Comparison of ENCODE assay signal across 8 cellular contexts in the genomic region with DNA sequence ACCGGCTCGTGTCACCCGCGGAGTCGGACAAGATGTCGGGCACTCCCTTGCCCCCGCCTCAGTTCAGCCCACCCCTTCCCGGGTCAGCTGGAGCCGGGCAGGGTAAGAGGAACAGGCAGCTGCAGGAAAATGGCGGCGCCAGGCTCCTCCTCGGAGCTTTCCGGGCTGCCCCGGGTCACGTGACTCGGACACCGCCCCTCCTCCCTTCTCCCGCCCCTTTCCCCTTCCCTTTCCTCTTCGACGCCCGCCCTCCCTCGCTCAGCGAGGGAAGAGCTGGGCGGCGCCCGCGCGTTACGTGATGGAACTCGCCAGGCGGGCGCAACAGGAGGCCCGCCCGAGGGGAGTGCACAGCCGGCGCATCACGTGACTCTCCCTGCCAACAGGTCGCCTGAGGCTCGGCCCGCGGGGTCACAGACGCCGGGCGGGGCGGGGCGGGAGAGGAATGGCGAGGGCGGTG. TPM values are rescaled to one million over a fixed set of nuclear protein-coding genes. Genes with fewer than 3 reads are reported as not detected.
DNase-seq lines count a peak whose midpoint lies in the region; ATAC-seq and TF ChIP-seq lines count a peak whose summit lies in the region.

A gene with protein sequence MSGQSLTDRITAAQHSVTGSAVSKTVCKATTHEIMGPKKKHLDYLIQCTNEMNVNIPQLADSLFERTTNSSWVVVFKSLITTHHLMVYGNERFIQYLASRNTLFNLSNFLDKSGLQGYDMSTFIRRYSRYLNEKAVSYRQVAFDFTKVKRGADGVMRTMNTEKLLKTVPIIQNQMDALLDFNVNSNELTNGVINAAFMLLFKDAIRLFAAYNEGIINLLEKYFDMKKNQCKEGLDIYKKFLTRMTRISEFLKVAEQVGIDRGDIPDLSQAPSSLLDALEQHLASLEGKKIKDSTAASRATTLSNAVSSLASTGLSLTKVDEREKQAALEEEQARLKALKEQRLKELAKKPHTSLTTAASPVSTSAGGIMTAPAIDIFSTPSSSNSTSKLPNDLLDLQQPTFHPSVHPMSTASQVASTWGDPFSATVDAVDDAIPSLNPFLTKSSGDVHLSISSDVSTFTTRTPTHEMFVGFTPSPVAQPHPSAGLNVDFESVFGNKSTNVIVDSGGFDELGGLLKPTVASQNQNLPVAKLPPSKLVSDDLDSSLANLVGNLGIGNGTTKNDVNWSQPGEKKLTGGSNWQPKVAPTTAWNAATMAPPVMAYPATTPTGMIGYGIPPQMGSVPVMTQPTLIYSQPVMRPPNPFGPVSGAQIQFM (minus strand): TSS at position 134 of the 457 bp plus-strand sequence. CDS start 304 bp downstream, outside the sequence.

- H3K27ac ChIP-seq in PC-9 (peak within 1 kb of the TSS; percentile 99), mucosa of rectum (ENCODE audit: low read depth in 2 of 2, low read length in 2 of 2) (peak within 1 kb of the TSS; percentile 93 to 97)

- H3F3A ChIP-seq in PC-9 (ENCODE audit: insufficient read depth, low read depth), result peaks cover 22% of the 10 kb centered on the region

- peaks cover 40% of the 10 kb centered on the region for H4K20me1 ChIP-seq in PC-9 (ENCODE audit: insufficient read depth)

- peak within 1 kb of the TSS; percentile 97 to 98 for H3K9ac ChIP-seq in mucosa of rectum (ENCODE audit: low read depth in 1 of 2, low read length in 2 of 2)

- ATAC-seq in GM21619 (IDR thresholded peaks at IDR 0.05; ENCODE audit: unreplicated experiment), result peak; percentile 78

- H3K9me2 ChIP-seq in PC-9 (ENCODE audit: insufficient read depth), result no peaks in the 10 kb centered on the region

- peak within 1 kb of the TSS; percentile 97 for H3K4me2 ChIP-seq in PC-9

- H3K36me3 ChIP-seq in PC-9 (ENCODE audit: low read depth), result no peaks in the 10 kb centered on the region
- no peaks in the 10 kb centered on the region for H3K36me3 ChIP-seq in mucosa of rectum (ENCODE audit: control insufficient read depth in 2 of 2, insufficient read depth in 2 of 2, low read length in 2 of 2)

- intact Hi-C loops in PC-9 (cut with micrococcal nuclease; ENCODE audit: unreplicated experiment), result loop anchor here (1.0 kb wide), 4 partner anchors 91 to 176 kb away; no protein-coding TSS in a partner anchor

- H2AFZ ChIP-seq in PC-9, result peak within 1 kb of the TSS; percentile 69

- DNase-seq in DMS153 (lab: John Stamatoyannopoulos, UW) (peak; percentile 98), PC-9 (peak; percentile 97), epithelial cell of proximal tubule (ENCODE audit: low read depth) (peak; percentile 51)
- DNase-seq in Jurkat, Clone E6-1 (ENCODE audit: low read depth, low spot score), result peak; percentile 96
- DNase-seq in activated T-cell treated with anti-CD3 and anti-CD28 coated beads, Interleukin-2, amount 50 U/mL, for 1 hour, result peak; percentile 95
- peak; percentile 98 for DNase-seq in stimulated activated CD8-positive, alpha-beta memory T cell treated with anti-CD3 and anti-CD28 coated beads, Interleukin-4, amount 100 ng/mL, for 48 hours

- no TSS peak for BruUV-seq in PC-9 (replicated peaks; lab: Mats Ljungman, UMichigan)

- CTCF ChIA-PET in PC-9 (lab: Charles Lee), result interaction anchor here (0.6 to 1.3 kb wide), 4 partner anchors 27 to 1500 kb away, joined by 3 to 7 read pairs (median 6); no protein-coding TSS in a partner anchor

- peaks cover 47% of the 10 kb centered on the region for H3K79me2 ChIP-seq in PC-9 (ENCODE audit: low read depth)

- H3K4me1 ChIP-seq in PC-9 (replicated peaks; ENCODE audit: insufficient read depth) (peaks cover 42% of the 10 kb centered on the region), mucosa of rectum (ENCODE audit: control insufficient read depth in 2 of 2, insufficient read depth in 2 of 2, low read length in 2 of 2) (peaks cover 16 to 21% of the 10 kb centered on the region in 2 donors)

- H3K4me3 ChIP-seq in Jurkat, Clone E6-1 (ENCODE audit: low read length), result peak within 1 kb of the TSS; percentile 85
- H3K4me3 ChIP-seq in PC-9 (peak within 1 kb of the TSS; percentile 85), epithelial cell of proximal tubule (ENCODE audit: low read depth, low read length) (peak within 1 kb of the TSS; percentile 84), mucosa of rectum (ENCODE audit: low read length in 2 of 2) (peak within 1 kb of the TSS; percentile 97 to 98)

- H3K9me3 ChIP-seq in PC-9 (ENCODE audit: insufficient read depth, low read depth) (no peaks in the 10 kb centered on the region; the same call in 1 of the 2 replicates), mucosa of rectum (ENCODE audit: control insufficient read depth in 2 of 2, low read length in 2 of 2) (no peaks in the 10 kb centered on the region)

- H3K27me3 ChIP-seq in PC-9 (ENCODE audit: insufficient read depth, low read depth), result no peaks in the 10 kb centered on the region
- no peaks in the 10 kb centered on the region for H3K27me3 ChIP-seq in mucosa of rectum (ENCODE audit: control insufficient read depth in 2 of 2, insufficient read depth in 2 of 2, low read length in 2 of 2)

- POLR2A ChIA-PET in PC-9 (lab: Charles Lee; ENCODE audit: unreplicated experiment), result interaction anchor here (0.6 to 1.2 kb wide), 14 partner anchors 33 to 969 kb away, joined by 3 to 19 read pairs (median 5); a partner anchor contains a TSS

- TF ChIP-seq CTCF in PC-9 (conservative IDR thresholded peaks at IDR 0.05) (no peak), epithelial cell of proximal tubule (conservative IDR thresholded peaks at IDR 0.05; ENCODE audit: low read depth, low read length) (no peak)

RNA-seq across cellular contexts. Expression of the gene that starts here (rescaled TPM):
- polyA plus RNA-seq in Jurkat, Clone E6-1 (2012; ENCODE audit: insufficient read depth, insufficient read length), result 63.1 TPM
- total RNA-seq in PC-9 (2021) (92.3 and 116 TPM in 2 replicates), epithelial cell of proximal tubule (153 and 218 TPM in 2 replicates)

Comparison
In these comparisons a context has a peak if more than half of its experiments do, and no peak if none do; other contexts are left out.
1. Peak in every context shown above with its lines: DNase-seq, ATAC-seq, H3K4me3 ChIP-seq and H3K27ac ChIP-seq.